ENCODE assay signal across 20 cellular contexts in genomic region chr17:3718251-3718650, GRCh38. TPM values are rescaled to one million over a fixed set of nuclear protein-coding genes. Genes with fewer than 3 reads are reported as not detected.
"Had no signal": no experiment of that assay in that cellular context is flagged by ENCODE, and none has a peak within 500 bp of the region (broad histone marks: within the 10 kb centered on the region; RNA-seq: fewer than 3 reads in every experiment).

No MANE protein-coding gene starts in this region.

- H3K4me3 Mint-ChIP-seq: activated B cell treated with CpG ODN at 0.5 μM for 24 hours; activated CD4-positive, alpha-beta T cell treated with anti-CD3 and anti-CD28 coated beads, Interleukin-2, amount 10 ng/mL, durations not matched to agents 7 days and 5 days; activated naive CD8-positive, alpha-beta T cell treated with anti-CD3 and anti-CD28 coated beads, Interleukin-2, amount 50 U/mL, for 24 hours; activated T-cell treated with anti-CD3 and anti-CD28 coated beads, Interleukin-2, amount 50 U/mL, for 24 hours; stimulated activated naive B cell treated with anti-CD40 and anti-IgM and Interleukin-4, amounts not matched to agents 10 μg/mL and 1 μg/mL and 100 μg/mL, for 72 hours had no signal

- DNase-seq: activated B cell treated with CpG ODN at 0.5 μM for 24 hours; activated CD4-positive, alpha-beta T cell treated with anti-CD3 and anti-CD28 coated beads, Interleukin-2, amount 10 ng/mL, durations not matched to agents 7 days and 5 days; activated gamma-delta T cell treated with Interleukin-2 at 50 U/mL for 16 hours; activated naive CD8-positive, alpha-beta T cell treated with anti-CD3 and anti-CD28 coated beads, Interleukin-2, amount 50 U/mL, for 24 hours; activated T-cell treated with anti-CD3 and anti-CD28 coated beads, Interleukin-2, amount 50 U/mL, for 24 hours; cerebellar nuclear complex; effector memory CD4-positive, alpha-beta T cell; islet precursor cell; mammary epithelial cell; naive B cell; retina; stimulated activated CD4-positive, alpha-beta T cell treated with anti-CD3 and anti-CD28 coated beads, Interleukin-15, amount 100 ng/mL, for 24 hours; stimulated activated CD4-positive, alpha-beta T cell treated with anti-CD3 and anti-CD28 coated beads, Interleukin-4, amount 100 ng/mL, for 1 hour; stimulated activated naive B cell treated with anti-CD40 and anti-IgM and Interleukin-4, amounts not matched to agents 10 μg/mL and 1 μg/mL and 100 μg/mL, for 72 hours; thyroid gland had no signal

- H3K27me3 Mint-ChIP-seq: activated B cell treated with CpG ODN at 0.5 μM for 24 hours; activated CD4-positive, alpha-beta T cell treated with anti-CD3 and anti-CD28 coated beads, Interleukin-2, amount 10 ng/mL, durations not matched to agents 7 days and 5 days; activated naive CD8-positive, alpha-beta T cell treated with anti-CD3 and anti-CD28 coated beads, Interleukin-2, amount 50 U/mL, for 24 hours; activated T-cell treated with anti-CD3 and anti-CD28 coated beads, Interleukin-2, amount 50 U/mL, for 24 hours; naive B cell; stimulated activated naive B cell treated with anti-CD40 and anti-IgM and Interleukin-4, amounts not matched to agents 10 μg/mL and 1 μg/mL and 100 μg/mL, for 72 hours had no signal

- H3K4me1 ChIP-seq: breast epithelium had no signal

- H3K9me3 Mint-ChIP-seq: activated B cell treated with CpG ODN at 0.5 μM for 24 hours; activated CD4-positive, alpha-beta T cell treated with anti-CD3 and anti-CD28 coated beads, Interleukin-2, amount 10 ng/mL, durations not matched to agents 7 days and 5 days; activated naive CD8-positive, alpha-beta T cell treated with anti-CD3 and anti-CD28 coated beads, Interleukin-2, amount 50 U/mL, for 24 hours; activated T-cell treated with anti-CD3 and anti-CD28 coated beads, Interleukin-2, amount 50 U/mL, for 24 hours; naive B cell; stimulated activated naive B cell treated with anti-CD40 and anti-IgM and Interleukin-4, amounts not matched to agents 10 μg/mL and 1 μg/mL and 100 μg/mL, for 72 hours had no signal

- ATAC-seq: activated naive CD8-positive, alpha-beta T cell treated with anti-CD3 and anti-CD28 coated beads, Interleukin-2, amount 50 U/mL, for 24 hours; gastroesophageal sphincter; SK-N-SH treated with all-trans-retinoic acid at 6 μM for 48 hours; stimulated activated naive B cell treated with anti-CD40 and anti-IgM and Interleukin-4, amounts not matched to agents 10 μg/mL and 1 μg/mL and 100 μg/mL, for 72 hours had no signal

- H3K27ac Mint-ChIP-seq: activated B cell treated with CpG ODN at 0.5 μM for 24 hours; activated CD4-positive, alpha-beta T cell treated with anti-CD3 and anti-CD28 coated beads, Interleukin-2, amount 10 ng/mL, durations not matched to agents 7 days and 5 days; activated naive CD8-positive, alpha-beta T cell treated with anti-CD3 and anti-CD28 coated beads, Interleukin-2, amount 50 U/mL, for 24 hours; stimulated activated naive B cell treated with anti-CD40 and anti-IgM and Interleukin-4, amounts not matched to agents 10 μg/mL and 1 μg/mL and 100 μg/mL, for 72 hours had no signal

- H3K27me3 ChIP-seq: ascending aorta, breast epithelium, gastroesophageal sphincter, thyroid gland had no signal

- H3K9me3 ChIP-seq: ascending aorta, breast epithelium, gastroesophageal sphincter, thyroid gland had no signal

- H3K27ac ChIP-seq: ascending aorta, breast epithelium, epithelial cell of prostate, gastroesophageal sphincter, thyroid gland had no signal

- H3K4me3 ChIP-seq: ascending aorta, breast epithelium, gastroesophageal sphincter, thyroid gland had no signal

RNA-seq across cellular contexts. Expression of gene P2RX5, which starts 22.3 kb away (rescaled TPM):
- total RNA-seq: ascending aorta had no signal
